ENCODE assay signal across 8 cellular contexts in genomic region chr17:6753006-6753445, GRCh38. TPM values are rescaled to one million over a fixed set of nuclear protein-coding genes. Genes with fewer than 3 reads are reported as not detected.
A peak's percentile ranks its signal among the peaks of the same experiment; 100 is the strongest.
DNase-seq lines count a peak whose midpoint lies in the region; ATAC-seq and TF ChIP-seq lines count a peak whose summit lies in the region.

No MANE protein-coding gene starts in this region.

- H3K4me1 ChIP-seq in neuronal stem cell (ENCODE audit: control insufficient read depth in 2 of 2, insufficient read depth in 1 of 2, low read depth in 1 of 2, low read length in 2 of 2): peaks cover 11 to 20% of the 10 kb centered on the region in 2 donors

- no peaks in the 10 kb centered on the region for H3K9me3 ChIP-seq in neuronal stem cell (replicated peaks in 1 of 2; ENCODE audit: control insufficient read depth in 2 of 2, insufficient read depth in 1 of 2, low read depth in 1 of 2, low read length in 2 of 2)

- no peak overlapping the region for H2BK120ac ChIP-seq in neuronal stem cell (ENCODE audit: low read depth, low read length)

- H2BK15ac ChIP-seq in neuronal stem cell (ENCODE audit: low read length): no peak overlapping the region

- peak overlapping the region; percentile 59 for H3K27ac ChIP-seq in neuronal stem cell (replicated peaks; ENCODE audit: low read length)

- DNase-seq in A172 (ENCODE audit: low spot score) (peak; percentile 83), HFFc6 (peak; percentile 58), fibroblast of mammary gland (ENCODE audit: low read depth) (peak; percentile 87), neuronal stem cell (ENCODE audit: low spot score) (peak; percentile 32)
- DNase-seq in activated CD8-positive, alpha-beta memory T cell treated with anti-CD3 and anti-CD28 coated beads, Interleukin-2, amount 50 U/mL, for 48 hours: peak; percentile 67

- H3K27me3 Mint-ChIP-seq in HFFc6 (ENCODE audit: insufficient read depth): peaks cover 2% of the 10 kb centered on the region; the same call in 1 of the 2 replicates

- no CpG with 5 or more reads among the region's 9 CpGs for WGBS in neuronal stem cell (ENCODE audit: extremely low coverage in 2 of 2, insufficient read length in 2 of 2, insufficient replicate concordance in 1 of 2), 2 donors

- H4K8ac ChIP-seq in neuronal stem cell (ENCODE audit: low read depth, low read length): no peak overlapping the region

- H3K27ac Mint-ChIP-seq in HFFc6: peak overlapping the region; percentile 99

- no peak overlapping the region for H3K23ac ChIP-seq in neuronal stem cell (ENCODE audit: low read depth, low read length, poor library complexity)

- ATAC-seq in GM19452 (IDR thresholded peaks at IDR 0.05; ENCODE audit: unreplicated experiment) (no peak), GM21423 (IDR thresholded peaks at IDR 0.05; ENCODE audit: unreplicated experiment) (no peak), HG03520 (IDR thresholded peaks at IDR 0.05; ENCODE audit: unreplicated experiment) (no peak)

- no peaks in the 10 kb centered on the region for H3K79me1 ChIP-seq in neuronal stem cell (ENCODE audit: low read depth, low read length)

- no peak overlapping the region for H2BK12ac ChIP-seq in neuronal stem cell (ENCODE audit: low read length)

- no peak overlapping the region for H4K91ac ChIP-seq in neuronal stem cell (ENCODE audit: low read depth, low read length, poor library complexity)

- no peak overlapping the region for H2AK5ac ChIP-seq in neuronal stem cell (ENCODE audit: low read depth, low read length)

- no peak overlapping the region for H3K4me2 ChIP-seq in neuronal stem cell (ENCODE audit: insufficient read depth, low read length, poor library complexity, severe bottlenecking)

- peaks cover 51% of the 10 kb centered on the region for H3K4me1 Mint-ChIP-seq in HFFc6 (ENCODE audit: low read depth)

- TF ChIP-seq CTCF in HFFc6 (IDR thresholded peaks at IDR 0.05) (no peak), fibroblast of mammary gland (conservative IDR thresholded peaks at IDR 0.05; ENCODE audit: control insufficient read depth, insufficient read depth, low read depth, low read length) (no peak)

- H2AFZ ChIP-seq in neuronal stem cell (ENCODE audit: low read length): peak overlapping the region; percentile 78

- H3K9me3 Mint-ChIP-seq in HFFc6: no peaks in the 10 kb centered on the region

- no peaks in the 10 kb centered on the region for H3K36me3 ChIP-seq in neuronal stem cell (replicated peaks in 1 of 2; ENCODE audit: control insufficient read depth in 2 of 2, insufficient read depth in 2 of 2, low read length in 2 of 2)

- H3K18ac ChIP-seq in neuronal stem cell (ENCODE audit: low read length): peak overlapping the region; percentile 36

- H3K4ac ChIP-seq in neuronal stem cell (ENCODE audit: low read length): no peak overlapping the region

- H3K36me3 Mint-ChIP-seq in HFFc6 (ENCODE audit: low read depth): no peaks in the 10 kb centered on the region

- no peak overlapping the region for H3K14ac ChIP-seq in neuronal stem cell (ENCODE audit: low read length)

- no peak overlapping the region for H3K4me3 ChIP-seq in fibroblast of mammary gland (ENCODE audit: control insufficient read depth, low read depth, low read length)
- peak overlapping the region in 1 of 2 donors; percentile 26 for H3K4me3 ChIP-seq in neuronal stem cell (ENCODE audit: low read length in 2 of 2)

- peak overlapping the region; percentile 81 for H3K4me3 Mint-ChIP-seq in HFFc6

- H3K9ac ChIP-seq in neuronal stem cell (ENCODE audit: low read depth, low read length, poor library complexity): no peak overlapping the region

- no peaks in the 10 kb centered on the region for H3K27me3 ChIP-seq in neuronal stem cell (ENCODE audit: control insufficient read depth in 3 of 3, insufficient read depth in 3 of 3, low read depth in 1 of 3, low read length in 3 of 3)

- no peak overlapping the region for H2BK5ac ChIP-seq in neuronal stem cell (ENCODE audit: low read length)

RNA-seq across cellular contexts. Expression of gene XAF1, which starts 2.8 kb away (rescaled TPM):
- not detected in 2 replicates for total RNA-seq in A172 (2014; rRNA removed; shearing (Covaris generic))
- total RNA-seq in HFFc6 (2021; fragmentation: NEBNext Ultra II Directional; extraction: Animal tissue kit (Norgen Biotek cat#: 25700)): 1 to 10 TPM; 3.0 to 4.6 (median 3.7) TPM
- 0.01 TPM for polyA plus RNA-seq in neuronal stem cell (2013, experiment 1 of 2)
- polyA plus RNA-seq in neuronal stem cell (2013, experiment 2 of 2): 0.01 TPM

RNA-seq across cellular contexts. Expression of gene FBXO39, which starts 23.0 kb away (rescaled TPM):
- total RNA-seq in A172 (2014; rRNA removed; shearing (Covaris generic)): 0.31 TPM in 1 of 2 replicates, not detected in the other
- total RNA-seq in HFFc6 (2021; fragmentation: NEBNext Ultra II Directional; extraction: Animal tissue kit (Norgen Biotek cat#: 25700)): not detected
- polyA plus RNA-seq in neuronal stem cell (2013, experiment 1 of 2): not detected
- not detected for polyA plus RNA-seq in neuronal stem cell (2013, experiment 2 of 2)

RNA-seq across cellular contexts. Expression of gene SLC13A5, which starts 39.9 kb away (rescaled TPM):
- total RNA-seq in A172 (2014; rRNA removed; shearing (Covaris generic)): 0.10 TPM in 1 of 2 replicates, not detected in the other
- total RNA-seq in HFFc6 (2021; fragmentation: NEBNext Ultra II Directional; extraction: Animal tissue kit (Norgen Biotek cat#: 25700)): not detected
- polyA plus RNA-seq in neuronal stem cell (2013, experiment 1 of 2): 0.13 TPM
- polyA plus RNA-seq in neuronal stem cell (2013, experiment 2 of 2): 0.06 TPM

Comparison
In these comparisons a context has a peak if more than half of its experiments do, and no peak if none do; other contexts are left out.
1. DNase-seq: peak in every context shown above with its lines; median percentile 87 in fibroblast of mammary gland; 83 in A172; 67 in activated CD8-positive, alpha-beta memory T cell treated with anti-CD3 and anti-CD28 coated beads, Interleukin-2, amount 50 U/mL, for 48 hours; 58 in HFFc6; 32 in neuronal stem cell.